19 cellular contexts compared by ENCODE assay signal in genomic region chr9:74095925-74096324, GRCh38.
DNase-seq lines count a peak whose midpoint lies in the region; ATAC-seq and TF ChIP-seq lines count a peak whose summit lies in the region.
"Had no signal": no experiment of that assay in that cellular context is flagged by ENCODE, and none has a peak within 500 bp of the region (broad histone marks: within the 10 kb centered on the region; RNA-seq: fewer than 3 reads in every experiment).

No MANE protein-coding gene starts in this region.

- peaks cover 12% of the 10 kb centered on the region for H3K27me3 Mint-ChIP-seq in WTC11 (ENCODE audit: low read depth)
- no peaks in the 10 kb centered on the region for H3K27me3 Mint-ChIP-seq in endodermal cell (ENCODE audit: insufficient read depth)
- no peaks in the 10 kb centered on the region for H3K27me3 Mint-ChIP-seq in activated CD4-positive, alpha-beta memory T cell treated with anti-CD3 and anti-CD28 coated beads, Interleukin-2, amount 10 ng/mL, durations not matched to agents 7 days and 5 days
- H3K27me3 Mint-ChIP-seq: B cell; CD4-positive, alpha-beta T cell had no signal

- H3K36me3 ChIP-seq in DND-41 (ENCODE audit: insufficient read depth, low read length) (no peaks in the 10 kb centered on the region), endodermal cell (ENCODE audit: control insufficient read depth, insufficient read depth, low read length) (no peaks in the 10 kb centered on the region)
- H3K36me3 ChIP-seq: BLaER1 treated with 17β-estradiol and CSF1 and Interleukin-3, amounts not matched to agents 10 nM and 100 nM had no signal

- no peak overlapping the region for H3K27ac Mint-ChIP-seq in WTC11
- H3K27ac Mint-ChIP-seq in endodermal cell, result no peak overlapping the region
- H3K27ac Mint-ChIP-seq in activated CD4-positive, alpha-beta memory T cell treated with anti-CD3 and anti-CD28 coated beads, Interleukin-2, amount 10 ng/mL, durations not matched to agents 7 days and 5 days, result no peak overlapping the region
- H3K27ac Mint-ChIP-seq: B cell; CD4-positive, alpha-beta T cell; CD8-positive, alpha-beta T cell had no signal

- H3K27ac ChIP-seq in DND-41 (ENCODE audit: low read length) (peak overlapping the region; percentile 37; the same call in 1 of the 2 replicates), endodermal cell (ENCODE audit: low read depth, low read length) (no peak overlapping the region)
- H3K27ac ChIP-seq: 22Rv1; A549; BLaER1 treated with 17β-estradiol and CSF1 and Interleukin-3, amounts not matched to agents 10 nM and 100 nM; C4-2B had no signal

- H3K4me1 Mint-ChIP-seq in WTC11, result peaks cover 40% of the 10 kb centered on the region
- H3K4me1 Mint-ChIP-seq in endodermal cell, result peaks cover 4% of the 10 kb centered on the region
- no peaks in the 10 kb centered on the region for H3K4me1 Mint-ChIP-seq in activated CD4-positive, alpha-beta memory T cell treated with anti-CD3 and anti-CD28 coated beads, Interleukin-2, amount 10 ng/mL, durations not matched to agents 7 days and 5 days
- H3K4me1 Mint-ChIP-seq: B cell had no signal

- H3K4me3 Mint-ChIP-seq in WTC11 (no peak overlapping the region), endodermal cell (no peak overlapping the region)
- H3K4me3 Mint-ChIP-seq in activated CD4-positive, alpha-beta memory T cell treated with anti-CD3 and anti-CD28 coated beads, Interleukin-2, amount 10 ng/mL, durations not matched to agents 7 days and 5 days, result no peak overlapping the region
- H3K4me3 Mint-ChIP-seq: B cell; CD4-positive, alpha-beta T cell; CD8-positive, alpha-beta T cell had no signal

- peaks cover 90% of the 10 kb centered on the region for H3K36me3 Mint-ChIP-seq in WTC11
- H3K36me3 Mint-ChIP-seq in endodermal cell (ENCODE audit: low read depth), result peaks cover 19% of the 10 kb centered on the region
- H3K36me3 Mint-ChIP-seq in activated CD4-positive, alpha-beta memory T cell treated with anti-CD3 and anti-CD28 coated beads, Interleukin-2, amount 10 ng/mL, durations not matched to agents 7 days and 5 days (ENCODE audit: low read depth), result no peaks in the 10 kb centered on the region
- H3K36me3 Mint-ChIP-seq: CD8-positive, alpha-beta T cell had no signal

- H3K4me2 ChIP-seq in DND-41 (ENCODE audit: insufficient read depth, low read length), result no peak overlapping the region
- H3K4me2 ChIP-seq: A549; BLaER1 treated with 17β-estradiol and CSF1 and Interleukin-3, amounts not matched to agents 10 nM and 100 nM had no signal

- H3K9me3 ChIP-seq in DND-41 (ENCODE audit: insufficient read depth, low read length, severe bottlenecking), result no peaks in the 10 kb centered on the region
- H3K9me3 ChIP-seq in endodermal cell (ENCODE audit: control insufficient read depth, low read length), result no peaks in the 10 kb centered on the region
- H3K9me3 ChIP-seq: A549; BLaER1 treated with 17β-estradiol and CSF1 and Interleukin-3, amounts not matched to agents 10 nM and 100 nM; Caco-2 had no signal

- WGBS in endodermal cell (ENCODE audit: insufficient coverage in 1 of 2, insufficient read length in 1 of 2), 2 experiments, result 94% methylated on average over 2 of the region's 2 CpGs; no CpG with 5 or more reads in 1 of the 2 experiments

- ATAC-seq in DND-41 (ENCODE audit: insufficient read depth, low read depth), result no peak
- no peak; the same call in 1 of the 2 replicates for ATAC-seq in WTC11
- ATAC-seq: A549; CD8-positive, alpha-beta T cell; GM12878 had no signal

- no peak overlapping the region for H2AFZ ChIP-seq in DND-41 (ENCODE audit: low read depth, low read length)

- no peaks in the 10 kb centered on the region for H4K20me1 ChIP-seq in DND-41 (ENCODE audit: insufficient read depth, low read length)
- H4K20me1 ChIP-seq: BLaER1 treated with 17β-estradiol and CSF1 and Interleukin-3, amounts not matched to agents 10 nM and 100 nM had no signal

- peaks cover 24% of the 10 kb centered on the region for H3K4me1 ChIP-seq in DND-41 (ENCODE audit: insufficient read depth, low read length)
- no peaks in the 10 kb centered on the region for H3K4me1 ChIP-seq in endodermal cell (ENCODE audit: control insufficient read depth, insufficient read depth, low read length)
- H3K4me1 ChIP-seq: A549; BLaER1 treated with 17β-estradiol and CSF1 and Interleukin-3, amounts not matched to agents 10 nM and 100 nM; Caco-2 had no signal

- no peak overlapping the region for H3K4me3 ChIP-seq in DND-41 (ENCODE audit: low read depth in 1 of 2, low read length in 2 of 2)
- no peak overlapping the region for H3K4me3 ChIP-seq in endodermal cell (ENCODE audit: low read length)
- H3K4me3 ChIP-seq: A549; BLaER1 treated with 17β-estradiol and CSF1 and Interleukin-3, amounts not matched to agents 10 nM and 100 nM; GM12878 had no signal

- POLR2A ChIA-PET in WTC11 (lab: Charles Lee), result interaction anchor here (0.6 kb wide), 1 partner anchor 49 kb away, joined by 10 read pairs; no protein-coding TSS in a partner anchor
- POLR2A ChIA-PET in activated CD4-positive, alpha-beta memory T cell treated with anti-CD3 and anti-CD28 coated beads, Interleukin-2, amount 10 ng/mL, durations not matched to agents 7 days and 5 days (lab: Charles Lee), result no interaction called here

- H3K9me3 Mint-ChIP-seq in WTC11, result peaks cover 57% of the 10 kb centered on the region
- peaks cover 2% of the 10 kb centered on the region for H3K9me3 Mint-ChIP-seq in endodermal cell
- H3K9me3 Mint-ChIP-seq in activated CD4-positive, alpha-beta memory T cell treated with anti-CD3 and anti-CD28 coated beads, Interleukin-2, amount 10 ng/mL, durations not matched to agents 7 days and 5 days, result peaks cover 3% of the 10 kb centered on the region
- H3K9me3 Mint-ChIP-seq: CD8-positive, alpha-beta T cell had no signal

- H3K9ac ChIP-seq in DND-41 (ENCODE audit: low read depth, low read length) (no peak overlapping the region), endodermal cell (ENCODE audit: extremely low read depth, low read length, poor library complexity, severe bottlenecking) (no peak overlapping the region)
- H3K9ac ChIP-seq: BLaER1 treated with 17β-estradiol and CSF1 and Interleukin-3, amounts not matched to agents 10 nM and 100 nM had no signal

- H3K27me3 ChIP-seq in DND-41 (ENCODE audit: insufficient read depth, low read length, poor library complexity) (no peaks in the 10 kb centered on the region), endodermal cell (ENCODE audit: control insufficient read depth, insufficient read depth, low read length, poor library complexity, severe bottlenecking) (no peaks in the 10 kb centered on the region)
- H3K27me3 ChIP-seq: BLaER1 treated with 17β-estradiol and CSF1 and Interleukin-3, amounts not matched to agents 10 nM and 100 nM had no signal

- H3K79me2 ChIP-seq in DND-41 (ENCODE audit: insufficient read depth, low read length), result no peaks in the 10 kb centered on the region

- CTCF ChIA-PET in WTC11 (lab: Charles Lee), result no interaction called here
- CTCF ChIA-PET in activated CD4-positive, alpha-beta memory T cell treated with anti-CD3 and anti-CD28 coated beads, Interleukin-2, amount 10 ng/mL, durations not matched to agents 7 days and 5 days (lab: Charles Lee), result no interaction called here

- DNase-seq in DND-41 (no peak), WTC11 (ENCODE audit: low spot score) (no peak), endodermal cell (peak; percentile 40), kidney glomerular epithelial cell (lab: John Stamatoyannopoulos, UW) (no peak), activated gamma-delta T cell (lab: John Stamatoyannopoulos, UW) (no peak)
- no peak for DNase-seq in activated CD4-positive, alpha-beta memory T cell treated with anti-CD3 and anti-CD28 coated beads, Interleukin-2, amount 10 ng/mL, durations not matched to agents 7 days and 5 days
- DNase-seq: AML-193; Caco-2; Calu3; CD4-positive, alpha-beta T cell; CD8-positive, alpha-beta T cell; EL; GDM1 had no signal

- TF ChIP-seq CTCF in DND-41 (IDR thresholded peaks at IDR 0.05; ENCODE audit: borderline replicate concordance, extremely low read depth, low read length, poor library complexity, severe bottlenecking) (no peak), WTC11 (IDR thresholded peaks at IDR 0.05) (no peak), endodermal cell (conservative IDR thresholded peaks at IDR 0.05) (no peak)

TF ChIP-seq in WTC11, 78 proteins besides CTCF, POLR2A, EP300 and RAD21 (continues in another document):
- no peak for TF ChIP-seq ZNF671 (CRISPR knock-in tag; IDR thresholded peaks at IDR 0.05)
- no peak for TF ChIP-seq ZNF138 (CRISPR knock-in tag; conservative IDR thresholded peaks at IDR 0.05)
- peak; percentile 75 for TF ChIP-seq AR (CRISPR knock-in tag; IDR thresholded peaks at IDR 0.05)
- no peak for TF ChIP-seq ZNF232 (CRISPR knock-in tag; IDR thresholded peaks at IDR 0.05)
- TF ChIP-seq SOX15 (CRISPR knock-in tag; IDR thresholded peaks at IDR 0.05), result no peak
- TF ChIP-seq NFE2L1 (CRISPR knock-in tag; IDR thresholded peaks at IDR 0.05), result no peak
